In genomic region chr6:101777646-101778045, GRCh38 we compare ENCODE assay signal across 16 cellular contexts.
DNase-seq lines count a peak whose midpoint lies in the region; ATAC-seq and TF ChIP-seq lines count a peak whose summit lies in the region.
"Had no signal": no experiment of that assay in that cellular context is flagged by ENCODE, and none has a peak within 500 bp of the region (broad histone marks: within the 10 kb centered on the region; RNA-seq: fewer than 3 reads in every experiment).

No MANE protein-coding gene starts in this region.

- no peaks in the 10 kb centered on the region for H3F3A ChIP-seq in GM23338 (replicated peaks; ENCODE audit: low read depth)
- no peaks in the 10 kb centered on the region for H3F3A ChIP-seq in SK-N-SH (replicated peaks; ENCODE audit: insufficient read depth)

- H3K9me2 ChIP-seq in GM23338 (ENCODE audit: insufficient read depth): no peaks in the 10 kb centered on the region
- no peaks in the 10 kb centered on the region for H3K9me2 ChIP-seq in SK-N-SH

- ATAC-seq in Right ventricle myocardium superior (ENCODE audit: poor library complexity) (peak; percentile 72), Right ventricle myocardium inferior (no peak), GM23338 (no peak; the same call in 2 of the 3 replicates), T-cell (replicated peaks in 1 of 4) (no peak)

- peaks cover 16% of the 10 kb centered on the region for H3K4me1 ChIP-seq in GM23338 (ENCODE audit: insufficient read depth)
- H3K4me1 ChIP-seq in SK-N-SH (ENCODE audit: control insufficient read depth in 1 of 2, insufficient read depth in 2 of 2, low read depth in 1 of 2, low read length in 1 of 2): no peaks in the 10 kb centered on the region
- H3K4me1 ChIP-seq: BE2C had no signal

- H3K27ac Mint-ChIP-seq in GM23338 (no peak overlapping the region; the same call in 1 of the 2 replicates), T-cell (no peak overlapping the region)
- H3K27ac Mint-ChIP-seq: CD4-positive, alpha-beta memory T cell; HFFc6 had no signal

- no peaks in the 10 kb centered on the region for H3K27me3 ChIP-seq in GM23338 (ENCODE audit: insufficient read depth)
- H3K27me3 ChIP-seq in SK-N-SH (ENCODE audit: insufficient read depth): no peaks in the 10 kb centered on the region
- H3K27me3 ChIP-seq: BE2C had no signal

- H3K4me3 ChIP-seq in GM23338 (no peak overlapping the region), SK-N-SH (ENCODE audit: low read depth in 2 of 2, low read length in 1 of 2) (no peak overlapping the region)

- no peaks in the 10 kb centered on the region for H3K9me3 Mint-ChIP-seq in GM23338
- H3K9me3 Mint-ChIP-seq in T-cell: peaks cover 0 to 2% (median 0%) of the 10 kb centered on the region in 3 donors
- H3K9me3 Mint-ChIP-seq: H9 had no signal

- H2AFZ ChIP-seq in GM23338: no peak overlapping the region
- H2AFZ ChIP-seq in SK-N-SH (ENCODE audit: low read depth): no peak overlapping the region

- no peaks in the 10 kb centered on the region for H3K9me3 ChIP-seq in SK-N-SH
- H3K9me3 ChIP-seq: BE2C had no signal

- H4K20me1 ChIP-seq in GM23338 (replicated peaks; ENCODE audit: insufficient read depth) (no peaks in the 10 kb centered on the region), SK-N-SH (ENCODE audit: insufficient read depth) (no peaks in the 10 kb centered on the region)

- H3K4me2 ChIP-seq in GM23338 (0 out of 2 replicates have a peak overlapping the region, but pooled peaks have one; percentile 5), SK-N-SH (no peak overlapping the region)

- no peaks in the 10 kb centered on the region for H3K36me3 Mint-ChIP-seq in GM23338 (ENCODE audit: low read depth)
- H3K36me3 Mint-ChIP-seq in T-cell: no peaks in the 10 kb centered on the region
- H3K36me3 Mint-ChIP-seq: CD4-positive, alpha-beta memory T cell had no signal

- H3K27ac ChIP-seq in GM23338 (ENCODE audit: low read depth) (no peak overlapping the region), SK-N-SH (ENCODE audit: low read depth in 2 of 2, low read length in 1 of 2) (no peak overlapping the region)
- H3K27ac ChIP-seq: C4-2B, HL-60 had no signal

- no peak for TF ChIP-seq CTCF in GM23338 (conservative IDR thresholded peaks at IDR 0.05; ENCODE audit: low read depth in 2 of 2)
- TF ChIP-seq CTCF in SK-N-SH (IDR thresholded peaks at IDR 0.05): no peak

- intact Hi-C loops in Right ventricle myocardium superior (cut with DNase I): no loop called here
- intact Hi-C loops in Right ventricle myocardium inferior (cut with DNase I): no loop called here

- H3K79me2 ChIP-seq in GM23338 (replicated peaks; ENCODE audit: insufficient read depth) (no peaks in the 10 kb centered on the region), SK-N-SH (ENCODE audit: insufficient read depth) (no peaks in the 10 kb centered on the region)

- DNase-seq in Right ventricle myocardium superior (no peak), Right ventricle myocardium inferior (ENCODE audit: missing footprints) (no peak), GM23338 (ENCODE audit: low spot score) (no peak), NCI-H345 treated with DMSO at 0.1 percent for 48 hours (lab: John Stamatoyannopoulos, UW; ENCODE audit: unreplicated experiment) (peak; percentile 53), myocyte (ENCODE audit: low read depth) (peak; percentile 7), SK-N-SH (no peak), SKM-1 (lab: John Stamatoyannopoulos, UW; ENCODE audit: unreplicated experiment) (no peak), T-cell (no peak)
- DNase-seq: BE2C; CD4-positive, alpha-beta memory T cell; DMS79; GOT3; H9; HFFc6 had no signal

- no peak for TF ChIP-seq EP300 in SK-N-SH (IDR thresholded peaks at IDR 0.05; ENCODE audit: borderline replicate concordance in 1 of 2, low read depth in 1 of 2, low read length in 1 of 2)

- H3K9ac ChIP-seq in SK-N-SH: no peak overlapping the region

- POLR2A ChIA-PET in SK-N-SH (lab: Yijun Ruan, JAX) (no interaction called here), T-cell (lab: Charles Lee) (no interaction called here)

- no peak overlapping the region for H3K4me3 Mint-ChIP-seq in GM23338
- H3K4me3 Mint-ChIP-seq in T-cell: no peak overlapping the region
- H3K4me3 Mint-ChIP-seq: CD4-positive, alpha-beta memory T cell; H9; HFFc6 had no signal

- no peaks in the 10 kb centered on the region for H3K36me3 ChIP-seq in GM23338 (ENCODE audit: insufficient read depth)
- H3K36me3 ChIP-seq in SK-N-SH (replicated peaks in 1 of 2; ENCODE audit: control insufficient read depth in 1 of 2, insufficient read depth in 2 of 2, low read length in 1 of 2): no peaks in the 10 kb centered on the region
- H3K36me3 ChIP-seq: BE2C had no signal

- WGBS in SK-N-SH (ENCODE audit: low lambda C conversion rate): 69% methylated on average over 2 of the region's 2 CpGs

- CTCF ChIA-PET in SK-N-SH (lab: Yijun Ruan, JAX) (no interaction called here), T-cell (lab: Charles Lee) (no interaction called here)

- H3K4me1 Mint-ChIP-seq in GM23338 (peaks cover 17% of the 10 kb centered on the region), T-cell (no peaks in the 10 kb centered on the region)
- H3K4me1 Mint-ChIP-seq: CD4-positive, alpha-beta memory T cell had no signal

- H3K27me3 Mint-ChIP-seq in GM23338 (ENCODE audit: insufficient read depth, low read depth, poor library complexity): no peaks in the 10 kb centered on the region
- no peaks in the 10 kb centered on the region for H3K27me3 Mint-ChIP-seq in T-cell
- H3K27me3 Mint-ChIP-seq: CD4-positive, alpha-beta memory T cell had no signal

- no peak for TF ChIP-seq RAD21 in SK-N-SH (IDR thresholded peaks at IDR 0.05; ENCODE audit: low read length)

TF ChIP-seq in GM23338, 12 proteins besides CTCF, POLR2A, EP300 and RAD21:
- TF ChIP-seq ZNF114 (CRISPR knock-in tag; IDR thresholded peaks at IDR 0.05): no peak
TF ChIP-seq in GM23338: peak in this region for 0.

TF ChIP-seq in SK-N-SH, 30 proteins besides CTCF, POLR2A, EP300 and RAD21 (continues in another document):
- TF ChIP-seq GABPA (IDR thresholded peaks at IDR 0.05; ENCODE audit: low read depth): no peak
- TF ChIP-seq MAX (IDR thresholded peaks at IDR 0.05; ENCODE audit: low read depth): no peak
- no peak for TF ChIP-seq GATA2 (CRISPR knock-in tag; IDR thresholded peaks at IDR 0.05)
- no peak for TF ChIP-seq POLR2AphosphoS5 (IDR thresholded peaks at IDR 0.05; ENCODE audit: low read depth, low read length)
- no peak for TF ChIP-seq YY1 (IDR thresholded peaks at IDR 0.05; ENCODE audit: low read depth)
- no peak for TF ChIP-seq TAF1 (IDR thresholded peaks at IDR 0.05; ENCODE audit: borderline replicate concordance, low read depth, low read length)
- no peak for TF ChIP-seq MEF2A (IDR thresholded peaks at IDR 0.05; ENCODE audit: borderline replicate concordance, low read depth)
- no peak for TF ChIP-seq FOXJ3 (CRISPR knock-in tag; IDR thresholded peaks at IDR 0.05)
- no peak for TF ChIP-seq NFIC (IDR thresholded peaks at IDR 0.05; ENCODE audit: borderline replicate concordance)
- no peak for TF ChIP-seq RCOR1 (IDR thresholded peaks at IDR 0.05; ENCODE audit: low read length)
- no peak for TF ChIP-seq REST (IDR thresholded peaks at IDR 0.05; ENCODE audit: low read depth, low read length)
- TF ChIP-seq PBX3 (IDR thresholded peaks at IDR 0.05): no peak
- no peak for TF ChIP-seq TEAD4 (IDR thresholded peaks at IDR 0.05; ENCODE audit: borderline replicate concordance, insufficient read depth)
- no peak for TF ChIP-seq IRF3 (IDR thresholded peaks at IDR 0.05; ENCODE audit: low read depth, low read length)

Comparison
In these comparisons a context has a peak if more than half of its experiments do, and no peak if none do; other contexts are left out.
1. DNase-seq: peak in NCI-H345 treated with DMSO at 0.1 percent for 48 hours (single experiment) and myocyte (single experiment); none in Right ventricle myocardium superior (single experiment), Right ventricle myocardium inferior (single experiment), GM23338 (single experiment), SK-N-SH (single experiment), SKM-1 (single experiment) and T-cell (0 of 34).